8 cellular contexts compared by ENCODE assay signal in the genomic region with DNA sequence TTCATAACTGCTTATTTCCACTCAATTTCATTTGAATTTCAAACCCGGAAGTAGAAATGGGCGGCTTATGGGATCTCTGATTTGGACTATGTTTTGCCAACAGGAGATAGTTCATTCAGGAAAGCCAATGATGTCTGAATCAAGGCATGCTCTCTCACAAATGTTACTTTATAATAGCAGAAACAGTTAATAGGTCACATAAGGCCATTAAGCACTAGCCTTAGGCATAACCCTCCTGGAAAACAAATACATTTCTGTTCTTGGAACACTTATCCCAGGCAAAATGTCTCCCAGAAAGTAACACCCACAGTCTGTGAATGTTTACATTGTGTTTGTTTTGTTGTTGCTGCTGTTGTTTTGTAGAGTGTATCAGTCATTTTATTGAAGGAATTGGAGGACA.
"Had no signal": no experiment of that assay in that cellular context is flagged by ENCODE, and none has a peak within 500 bp of the region (broad histone marks: within the 10 kb centered on the region; RNA-seq: fewer than 3 reads in every experiment).

No MANE protein-coding gene starts in this region.

- ATAC-seq: HepG2, K562 had no signal

- H3K4me1 Mint-ChIP-seq: IgD-negative memory B cell had no signal

- DNase-seq: IMR-90, KBM-7, KG1 had no signal

- H3K4me3 ChIP-seq: K562 had no signal

- H3K27ac Mint-ChIP-seq: IgD-negative memory B cell had no signal

- H3K4me3 Mint-ChIP-seq: IgD-negative memory B cell had no signal

- H3K27me3 Mint-ChIP-seq: IgD-negative memory B cell had no signal

- H3K27ac ChIP-seq: HL-60, KMS-11 had no signal
